23 cellular contexts compared by ENCODE assay signal in the genomic region with DNA sequence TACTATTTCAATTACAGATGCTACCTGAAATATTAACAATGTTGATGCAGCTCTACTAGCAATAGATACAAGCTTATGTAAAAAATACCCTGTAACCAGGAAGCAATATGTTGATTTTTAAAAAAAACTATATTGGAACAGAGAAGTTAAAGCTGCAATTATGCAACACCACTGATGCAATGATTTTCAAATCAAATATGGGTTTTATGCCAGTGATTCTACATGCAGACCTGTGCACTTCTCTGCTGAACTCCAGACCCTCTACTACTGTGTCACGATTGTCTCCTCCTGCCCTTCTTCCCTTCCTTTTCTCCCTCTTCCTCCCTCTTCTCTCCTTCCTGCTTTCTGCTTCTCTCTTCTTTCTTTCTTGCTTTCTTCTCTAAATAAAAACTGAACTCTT.
"Had no signal": no experiment of that assay in that cellular context is flagged by ENCODE, and none has a peak within 500 bp of the region (broad histone marks: within the 10 kb centered on the region; RNA-seq: fewer than 3 reads in every experiment).

No MANE protein-coding gene starts in this region.

- DNase-seq: activated CD4-positive, alpha-beta memory T cell treated with anti-CD3 and anti-CD28 coated beads for 36 hours; activated CD4-positive, alpha-beta T cell treated with anti-CD3 and anti-CD28 coated beads for 1 hour; activated naive CD4-positive, alpha-beta T cell treated with anti-CD3 and anti-CD28 coated beads, Interleukin-2, amount 10 ng/mL, durations not matched to agents 7 days and 5 days; activated T-cell treated with anti-CD3 and anti-CD28 coated beads, Interleukin-2, amount 50 U/mL, for 24 hours; colonic mucosa; heart right ventricle; islet precursor cell; mucosa of descending colon; naive thymus-derived CD8-positive, alpha-beta T cell; nucleus accumbens; small intestine; stimulated activated CD4-positive, alpha-beta T cell treated with anti-CD3 and anti-CD28 coated beads, Interleukin-4, amount 100 ng/mL, for 4 hours; stimulated activated CD8-positive, alpha-beta memory T cell treated with anti-CD3 and anti-CD28 coated beads, Interleukin-4, amount 100 ng/mL, for 48 hours; stimulated activated naive CD4-positive, alpha-beta T cell treated with Interleukin-2 at 50 U/mL for 16 hours; substantia nigra; T-helper 1 cell; T1000; uterus had no signal

- H3K36me3 ChIP-seq: colonic mucosa, esophagus muscularis mucosa, gastroesophageal sphincter, heart right ventricle, right atrium auricular region, tibial nerve, uterus had no signal

- H3K4me3 Mint-ChIP-seq: activated CD4-positive, alpha-beta memory T cell treated with anti-CD3 and anti-CD28 coated beads for 36 hours; activated naive CD4-positive, alpha-beta T cell treated with anti-CD3 and anti-CD28 coated beads, Interleukin-2, amount 10 ng/mL, durations not matched to agents 7 days and 5 days; activated T-cell treated with anti-CD3 and anti-CD28 coated beads, Interleukin-2, amount 50 U/mL, for 24 hours; naive thymus-derived CD8-positive, alpha-beta T cell had no signal

- H3K27ac ChIP-seq: colonic mucosa, esophagus muscularis mucosa, gastroesophageal sphincter, heart right ventricle, right atrium auricular region, tibial nerve, uterus had no signal

- ATAC-seq: gastroesophageal sphincter; heart right ventricle; mucosa of descending colon; naive thymus-derived CD8-positive, alpha-beta T cell had no signal

- H3K9me3 Mint-ChIP-seq: activated CD4-positive, alpha-beta memory T cell treated with anti-CD3 and anti-CD28 coated beads for 36 hours; activated naive CD4-positive, alpha-beta T cell treated with anti-CD3 and anti-CD28 coated beads, Interleukin-2, amount 10 ng/mL, durations not matched to agents 7 days and 5 days; activated T-cell treated with anti-CD3 and anti-CD28 coated beads, Interleukin-2, amount 50 U/mL, for 24 hours had no signal

- H3K27ac Mint-ChIP-seq: activated CD4-positive, alpha-beta memory T cell treated with anti-CD3 and anti-CD28 coated beads for 36 hours; activated naive CD4-positive, alpha-beta T cell treated with anti-CD3 and anti-CD28 coated beads, Interleukin-2, amount 10 ng/mL, durations not matched to agents 7 days and 5 days; activated T-cell treated with anti-CD3 and anti-CD28 coated beads, Interleukin-2, amount 50 U/mL, for 24 hours; naive thymus-derived CD8-positive, alpha-beta T cell; progenitor cell of endocrine pancreas had no signal

- H3K4me1 ChIP-seq: colonic mucosa, esophagus muscularis mucosa, gastroesophageal sphincter, heart right ventricle, right atrium auricular region, tibial nerve, uterus had no signal

- H3K27me3 Mint-ChIP-seq: activated CD4-positive, alpha-beta memory T cell treated with anti-CD3 and anti-CD28 coated beads for 36 hours; activated naive CD4-positive, alpha-beta T cell treated with anti-CD3 and anti-CD28 coated beads, Interleukin-2, amount 10 ng/mL, durations not matched to agents 7 days and 5 days; activated T-cell treated with anti-CD3 and anti-CD28 coated beads, Interleukin-2, amount 50 U/mL, for 24 hours; progenitor cell of endocrine pancreas had no signal

- H3K4me3 ChIP-seq: colonic mucosa, esophagus muscularis mucosa, gastroesophageal sphincter, heart right ventricle, mucosa of descending colon, right atrium auricular region, tibial nerve, uterus had no signal

- H3K9me3 ChIP-seq: colonic mucosa, esophagus muscularis mucosa, gastroesophageal sphincter, heart right ventricle, mucosa of descending colon, right atrium auricular region, tibial nerve, uterus had no signal

- FAIRE-seq: small intestine had no signal

- H3K4me1 Mint-ChIP-seq: activated naive CD4-positive, alpha-beta T cell treated with anti-CD3 and anti-CD28 coated beads, Interleukin-2, amount 10 ng/mL, durations not matched to agents 7 days and 5 days; naive thymus-derived CD8-positive, alpha-beta T cell had no signal

- H3K36me3 Mint-ChIP-seq: activated CD4-positive, alpha-beta memory T cell treated with anti-CD3 and anti-CD28 coated beads for 36 hours; activated naive CD4-positive, alpha-beta T cell treated with anti-CD3 and anti-CD28 coated beads, Interleukin-2, amount 10 ng/mL, durations not matched to agents 7 days and 5 days had no signal

- H3K27me3 ChIP-seq: colonic mucosa, esophagus muscularis mucosa, gastroesophageal sphincter, heart right ventricle, right atrium auricular region, tibial nerve, uterus had no signal
